In genomic region chr6:43496370-43497128, GRCh38 we compare ENCODE assay signal across 8 cellular contexts.
DNase-seq lines count a peak whose midpoint lies in the region; ATAC-seq and TF ChIP-seq lines count a peak whose summit lies in the region.

No MANE protein-coding gene starts in this region.

- H3K4me3 ChIP-seq in AG10803 (ENCODE audit: low read length), result no peak overlapping the region; the same call in 1 of the 2 replicates
- 0 out of 2 replicates have a peak overlapping the region, but pooled peaks have one; percentile 2 for H3K4me3 ChIP-seq in HFF-Myc (replicated peaks; ENCODE audit: low read depth, low read length)

- peak overlapping the region; percentile 58 for H3K27ac ChIP-seq in layer of hippocampus (ENCODE audit: low read depth, low read length)

- no peaks in the 10 kb centered on the region for H3K27me3 ChIP-seq in layer of hippocampus (ENCODE audit: control insufficient read depth, insufficient read depth, low read length)

- no peak overlapping the region for H3K27ac Mint-ChIP-seq in activated T-cell treated with anti-CD3 and anti-CD28 coated beads, Interleukin-2, amount 50 U/mL, for 24 hours

- DNase-seq in AG10803 (ENCODE audit: low read depth) (peak; percentile 65), HFF-Myc (ENCODE audit: extremely low read depth, low read depth) (no peak), astrocyte of the hippocampus (ENCODE audit: low read depth, low spot score) (peak; percentile 76), SHP77 treated with DMSO at 0.1 percent for 48 hours (lab: John Stamatoyannopoulos, UW) (no peak)
- no peak for DNase-seq in activated T-cell treated with anti-CD3 and anti-CD28 coated beads, Interleukin-2, amount 50 U/mL, for 24 hours
- DNase-seq in stimulated activated CD8-positive, alpha-beta memory T cell treated with anti-CD3 and anti-CD28 coated beads, Interleukin-4, amount 100 ng/mL, for 48 hours, result no peak

- H3K4me3 Mint-ChIP-seq in activated T-cell treated with anti-CD3 and anti-CD28 coated beads, Interleukin-2, amount 50 U/mL, for 24 hours, result no peak overlapping the region

- peaks cover 32% of the 10 kb centered on the region for H3K4me1 Mint-ChIP-seq in activated T-cell treated with anti-CD3 and anti-CD28 coated beads, Interleukin-2, amount 50 U/mL, for 24 hours (ENCODE audit: low read depth)

- TF ChIP-seq CTCF in AG10803 (conservative IDR thresholded peaks at IDR 0.05; ENCODE audit: low read length) (peak; percentile 59), HFF-Myc (IDR thresholded peaks at IDR 0.05; ENCODE audit: low read depth, low read length, missing control alignments) (peak; percentile 70)

- no peaks in the 10 kb centered on the region for H3K27me3 Mint-ChIP-seq in activated T-cell treated with anti-CD3 and anti-CD28 coated beads, Interleukin-2, amount 50 U/mL, for 24 hours

- H3K36me3 Mint-ChIP-seq in activated T-cell treated with anti-CD3 and anti-CD28 coated beads, Interleukin-2, amount 50 U/mL, for 24 hours (ENCODE audit: low read depth), result peaks cover 57% of the 10 kb centered on the region

- no peaks in the 10 kb centered on the region for H3K9me3 Mint-ChIP-seq in activated T-cell treated with anti-CD3 and anti-CD28 coated beads, Interleukin-2, amount 50 U/mL, for 24 hours

- ATAC-seq in GM21515 (IDR thresholded peaks at IDR 0.05; ENCODE audit: unreplicated experiment), result no peak

Comparison
In these comparisons a context has a peak if more than half of its experiments do, and no peak if none do; other contexts are left out.
1. DNase-seq: peak in AG10803 (single experiment) and astrocyte of the hippocampus (single experiment); none in HFF-Myc (single experiment), SHP77 treated with DMSO at 0.1 percent for 48 hours (single experiment), activated T-cell treated with anti-CD3 and anti-CD28 coated beads, Interleukin-2, amount 50 U/mL, for 24 hours (single experiment) and stimulated activated CD8-positive, alpha-beta memory T cell treated with anti-CD3 and anti-CD28 coated beads, Interleukin-4, amount 100 ng/mL, for 48 hours (single experiment).